Comparison of ENCODE assay signal across 38 cellular contexts in the genomic region with DNA sequence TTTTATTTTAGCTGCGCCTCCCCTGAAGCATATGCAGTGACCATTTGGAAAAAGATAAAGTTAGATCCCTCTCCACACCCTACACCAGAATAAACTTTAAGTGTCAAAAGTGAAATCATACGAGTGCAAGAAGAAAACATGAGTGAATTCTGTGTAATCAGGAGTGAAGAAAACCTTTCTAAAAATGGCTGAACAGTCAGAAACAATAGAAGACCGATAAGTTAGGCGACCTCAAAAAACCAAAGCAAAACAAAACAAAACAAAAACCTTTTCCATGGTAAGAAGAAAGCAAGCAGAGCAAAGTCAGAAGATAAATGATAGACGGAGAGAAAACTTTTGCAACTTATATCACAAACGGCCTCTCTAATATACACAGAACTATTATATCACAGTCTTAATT. TPM values are rescaled to one million over a fixed set of nuclear protein-coding genes. Genes with fewer than 3 reads are reported as not detected.
"Had no signal": no experiment of that assay in that cellular context is flagged by ENCODE, and none has a peak within 500 bp of the region (broad histone marks: within the 10 kb centered on the region; RNA-seq: fewer than 3 reads in every experiment).

No MANE protein-coding gene starts in this region.

- H3K27me3 ChIP-seq: MG63 had no signal

- H3K36me3 ChIP-seq: MG63 had no signal

- H3K4me3 ChIP-seq: MG63 had no signal

- H3K9me3 ChIP-seq: MG63 had no signal

- DNase-seq: Karpas-422, Kasumi-1, MG63, MM.1S, MV-4-11, NCI-H1048, NCI-H1092, NCI-H1092 treated with DMSO at 0.1 percent for 48 hours, NCI-H1105, NCI-H1105 treated with DMSO at 0.1 percent for 48 hours, NCI-H1417, NCI-H1417 treated with DMSO at 0.1 percent for 48 hours, NCI-H1436, NCI-H1436 treated with DMSO at 0.1 percent for 48 hours, NCI-H146, NCI-H1694, NCI-H1694 treated with DMSO at 0.1 percent for 48 hours, NCI-H187, NCI-H187 treated with DMSO at 0.1 percent for 48 hours, NCI-H1930, NCI-H2029, NCI-H2029 treated with DMSO at 0.1 percent for 48 hours, NCI-H2081, NCI-H2081 treated with DMSO at 0.1 percent for 48 hours, NCI-H2107, NCI-H2171, NCI-H2171 treated with DMSO at 0.1 percent for 48 hours, NCI-H2227 treated with DMSO at 0.1 percent for 48 hours, NCI-H226, NCI-H345, NCI-H446, NCI-H446 treated with DMSO at 0.1 percent for 48 hours, NCI-H510A, NCI-H510A treated with DMSO at 0.1 percent for 48 hours, NCI-H524 had no signal

RNA-seq across cellular contexts. Expression of a gene that starts 17.5 kb away (rescaled TPM):
- total RNA-seq: M059J, MCF 10A, NCI-H460 had no signal
